2 cellular contexts compared by ENCODE assay signal in the genomic region with DNA sequence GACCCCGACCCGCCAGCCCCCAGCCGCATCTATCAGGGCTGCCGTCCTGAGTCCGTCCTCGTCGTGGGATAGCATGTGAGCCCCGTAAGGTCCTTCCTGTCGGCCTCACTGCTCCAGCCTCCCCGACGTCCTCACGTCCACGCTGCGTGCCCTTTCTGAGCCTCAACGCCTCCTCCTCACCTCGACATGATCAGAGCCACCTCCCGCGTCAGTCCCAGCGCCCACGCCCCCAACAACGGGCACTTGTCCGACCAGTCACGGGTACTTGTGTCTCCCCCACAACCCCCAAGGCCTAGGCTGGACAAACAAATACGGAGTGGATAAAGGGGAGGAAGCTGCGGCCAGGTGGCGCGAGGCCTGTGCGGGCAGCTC.
TF ChIP-seq lines count a peak whose summit lies in the region.

No MANE protein-coding gene starts in this region.

TF ChIP-seq in SK-N-SH, 30 proteins besides CTCF, POLR2A, EP300 and RAD21 (continues in another document):
- TF ChIP-seq TCF12 (IDR thresholded peaks at IDR 0.05) (no peak), MEF2A (IDR thresholded peaks at IDR 0.05; ENCODE audit: borderline replicate concordance, low read depth) (no peak), GABPA (IDR thresholded peaks at IDR 0.05; ENCODE audit: low read depth) (no peak), YY1 (IDR thresholded peaks at IDR 0.05; ENCODE audit: low read depth) (no peak), MXI1 (IDR thresholded peaks at IDR 0.05; ENCODE audit: low read depth, low read length) (0 out of 2 replicates have a peak, but pooled peaks have one; percentile 16), FOXM1 (IDR thresholded peaks at IDR 0.05; ENCODE audit: low read depth) (no peak), GATA2 (CRISPR knock-in tag; IDR thresholded peaks at IDR 0.05) (no peak), TEAD4 (IDR thresholded peaks at IDR 0.05; ENCODE audit: borderline replicate concordance, insufficient read depth) (no peak), RCOR1 (IDR thresholded peaks at IDR 0.05; ENCODE audit: low read length) (no peak), JUND (IDR thresholded peaks at IDR 0.05) (no peak), NFIC (IDR thresholded peaks at IDR 0.05; ENCODE audit: borderline replicate concordance) (no peak), CHD2 (IDR thresholded peaks at IDR 0.05; ENCODE audit: low read length, partially characterized antibody) (no peak)
- TF ChIP-seq, protein P1, sequence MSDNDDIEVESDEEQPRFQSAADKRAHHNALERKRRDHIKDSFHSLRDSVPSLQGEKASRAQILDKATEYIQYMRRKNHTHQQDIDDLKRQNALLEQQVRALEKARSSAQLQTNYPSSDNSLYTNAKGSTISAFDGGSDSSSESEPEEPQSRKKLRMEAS (IDR thresholded peaks at IDR 0.05; ENCODE audit: low read depth) = peak; percentile 76
- TF ChIP-seq, protein P2, sequence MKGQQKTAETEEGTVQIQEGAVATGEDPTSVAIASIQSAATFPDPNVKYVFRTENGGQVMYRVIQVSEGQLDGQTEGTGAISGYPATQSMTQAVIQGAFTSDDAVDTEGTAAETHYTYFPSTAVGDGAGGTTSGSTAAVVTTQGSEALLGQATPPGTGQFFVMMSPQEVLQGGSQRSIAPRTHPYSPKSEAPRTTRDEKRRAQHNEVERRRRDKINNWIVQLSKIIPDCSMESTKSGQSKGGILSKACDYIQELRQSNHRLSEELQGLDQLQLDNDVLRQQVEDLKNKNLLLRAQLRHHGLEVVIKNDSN (IDR thresholded peaks at IDR 0.05; ENCODE audit: borderline replicate concordance, low read depth) = no peak
- TF ChIP-seq, protein P3, sequence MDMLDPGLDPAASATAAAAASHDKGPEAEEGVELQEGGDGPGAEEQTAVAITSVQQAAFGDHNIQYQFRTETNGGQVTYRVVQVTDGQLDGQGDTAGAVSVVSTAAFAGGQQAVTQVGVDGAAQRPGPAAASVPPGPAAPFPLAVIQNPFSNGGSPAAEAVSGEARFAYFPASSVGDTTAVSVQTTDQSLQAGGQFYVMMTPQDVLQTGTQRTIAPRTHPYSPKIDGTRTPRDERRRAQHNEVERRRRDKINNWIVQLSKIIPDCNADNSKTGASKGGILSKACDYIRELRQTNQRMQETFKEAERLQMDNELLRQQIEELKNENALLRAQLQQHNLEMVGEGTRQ (IDR thresholded peaks at IDR 0.05; ENCODE audit: borderline replicate concordance, low read depth, low read length) = no peak
- TF ChIP-seq, protein P4, sequence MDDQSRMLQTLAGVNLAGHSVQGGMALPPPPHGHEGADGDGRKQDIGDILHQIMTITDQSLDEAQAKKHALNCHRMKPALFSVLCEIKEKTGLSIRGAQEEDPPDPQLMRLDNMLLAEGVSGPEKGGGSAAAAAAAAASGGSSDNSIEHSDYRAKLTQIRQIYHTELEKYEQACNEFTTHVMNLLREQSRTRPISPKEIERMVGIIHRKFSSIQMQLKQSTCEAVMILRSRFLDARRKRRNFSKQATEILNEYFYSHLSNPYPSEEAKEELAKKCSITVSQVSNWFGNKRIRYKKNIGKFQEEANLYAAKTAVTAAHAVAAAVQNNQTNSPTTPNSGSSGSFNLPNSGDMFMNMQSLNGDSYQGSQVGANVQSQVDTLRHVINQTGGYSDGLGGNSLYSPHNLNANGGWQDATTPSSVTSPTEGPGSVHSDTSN (IDR thresholded peaks at IDR 0.05) = no peak
- TF ChIP-seq, protein P5, sequence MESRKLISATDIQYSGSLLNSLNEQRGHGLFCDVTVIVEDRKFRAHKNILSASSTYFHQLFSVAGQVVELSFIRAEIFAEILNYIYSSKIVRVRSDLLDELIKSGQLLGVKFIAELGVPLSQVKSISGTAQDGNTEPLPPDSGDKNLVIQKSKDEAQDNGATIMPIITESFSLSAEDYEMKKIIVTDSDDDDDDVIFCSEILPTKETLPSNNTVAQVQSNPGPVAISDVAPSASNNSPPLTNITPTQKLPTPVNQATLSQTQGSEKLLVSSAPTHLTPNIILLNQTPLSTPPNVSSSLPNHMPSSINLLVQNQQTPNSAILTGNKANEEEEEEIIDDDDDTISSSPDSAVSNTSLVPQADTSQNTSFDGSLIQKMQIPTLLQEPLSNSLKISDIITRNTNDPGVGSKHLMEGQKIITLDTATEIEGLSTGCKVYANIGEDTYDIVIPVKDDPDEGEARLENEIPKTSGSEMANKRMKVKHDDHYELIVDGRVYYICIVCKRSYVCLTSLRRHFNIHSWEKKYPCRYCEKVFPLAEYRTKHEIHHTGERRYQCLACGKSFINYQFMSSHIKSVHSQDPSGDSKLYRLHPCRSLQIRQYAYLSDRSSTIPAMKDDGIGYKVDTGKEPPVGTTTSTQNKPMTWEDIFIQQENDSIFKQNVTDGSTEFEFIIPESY (IDR thresholded peaks at IDR 0.05; ENCODE audit: borderline replicate concordance, low read depth) = no peak
- TF ChIP-seq, protein P6, sequence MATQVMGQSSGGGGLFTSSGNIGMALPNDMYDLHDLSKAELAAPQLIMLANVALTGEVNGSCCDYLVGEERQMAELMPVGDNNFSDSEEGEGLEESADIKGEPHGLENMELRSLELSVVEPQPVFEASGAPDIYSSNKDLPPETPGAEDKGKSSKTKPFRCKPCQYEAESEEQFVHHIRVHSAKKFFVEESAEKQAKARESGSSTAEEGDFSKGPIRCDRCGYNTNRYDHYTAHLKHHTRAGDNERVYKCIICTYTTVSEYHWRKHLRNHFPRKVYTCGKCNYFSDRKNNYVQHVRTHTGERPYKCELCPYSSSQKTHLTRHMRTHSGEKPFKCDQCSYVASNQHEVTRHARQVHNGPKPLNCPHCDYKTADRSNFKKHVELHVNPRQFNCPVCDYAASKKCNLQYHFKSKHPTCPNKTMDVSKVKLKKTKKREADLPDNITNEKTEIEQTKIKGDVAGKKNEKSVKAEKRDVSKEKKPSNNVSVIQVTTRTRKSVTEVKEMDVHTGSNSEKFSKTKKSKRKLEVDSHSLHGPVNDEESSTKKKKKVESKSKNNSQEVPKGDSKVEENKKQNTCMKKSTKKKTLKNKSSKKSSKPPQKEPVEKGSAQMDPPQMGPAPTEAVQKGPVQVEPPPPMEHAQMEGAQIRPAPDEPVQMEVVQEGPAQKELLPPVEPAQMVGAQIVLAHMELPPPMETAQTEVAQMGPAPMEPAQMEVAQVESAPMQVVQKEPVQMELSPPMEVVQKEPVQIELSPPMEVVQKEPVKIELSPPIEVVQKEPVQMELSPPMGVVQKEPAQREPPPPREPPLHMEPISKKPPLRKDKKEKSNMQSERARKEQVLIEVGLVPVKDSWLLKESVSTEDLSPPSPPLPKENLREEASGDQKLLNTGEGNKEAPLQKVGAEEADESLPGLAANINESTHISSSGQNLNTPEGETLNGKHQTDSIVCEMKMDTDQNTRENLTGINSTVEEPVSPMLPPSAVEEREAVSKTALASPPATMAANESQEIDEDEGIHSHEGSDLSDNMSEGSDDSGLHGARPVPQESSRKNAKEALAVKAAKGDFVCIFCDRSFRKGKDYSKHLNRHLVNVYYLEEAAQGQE (IDR thresholded peaks at IDR 0.05; ENCODE audit: low read depth, low read length) = no peak

TF ChIP-seq in HepG2, 621 proteins besides CTCF, POLR2A, EP300 and RAD21 (continues in another document):
- TF ChIP-seq ZSCAN22 (CRISPR knock-in tag; IDR thresholded peaks at IDR 0.05) (no peak), ZNF230 (CRISPR knock-in tag; IDR thresholded peaks at IDR 0.05) (no peak), GTF2F1 (IDR thresholded peaks at IDR 0.05; ENCODE audit: low read length) (no peak), SNAI1 (CRISPR knock-in tag; IDR thresholded peaks at IDR 0.05; ENCODE audit: borderline replicate concordance) (0 out of 2 replicates have a peak, but pooled peaks have one; percentile 22), MBD4 (IDR thresholded peaks at IDR 0.05; ENCODE audit: borderline replicate concordance, low read length) (no peak), ZNF432 (CRISPR knock-in tag; IDR thresholded peaks at IDR 0.05; ENCODE audit: borderline replicate concordance) (no peak), FOXM1 (CRISPR knock-in tag; IDR thresholded peaks at IDR 0.05) (no peak), NKX3-1 (CRISPR knock-in tag; IDR thresholded peaks at IDR 0.05) (no peak), ZNF235 (CRISPR knock-in tag; IDR thresholded peaks at IDR 0.05; ENCODE audit: borderline replicate concordance) (no peak), ZNF567 (CRISPR knock-in tag; IDR thresholded peaks at IDR 0.05; ENCODE audit: borderline replicate concordance) (no peak), MTF1 (CRISPR knock-in tag; IDR thresholded peaks at IDR 0.05) (0 out of 2 replicates have a peak, but pooled peaks have one; percentile 4), TSC22D2 (CRISPR knock-in tag; IDR thresholded peaks at IDR 0.05; ENCODE audit: borderline replicate concordance) (no peak), ZSCAN20 (CRISPR knock-in tag; IDR thresholded peaks at IDR 0.05; ENCODE audit: borderline replicate concordance) (no peak), ADNP (CRISPR knock-in tag; IDR thresholded peaks at IDR 0.05) (no peak), KDM3A (CRISPR knock-in tag; IDR thresholded peaks at IDR 0.05; ENCODE audit: low read depth) (no peak), ZNF317 (CRISPR knock-in tag; IDR thresholded peaks at IDR 0.05) (no peak), ZNF33B (CRISPR knock-in tag; IDR thresholded peaks at IDR 0.05) (0 out of 2 replicates have a peak, but pooled peaks have one; percentile 2), PHF8 (CRISPR knock-in tag; IDR thresholded peaks at IDR 0.05) (no peak), PHF21A (CRISPR knock-in tag; IDR thresholded peaks at IDR 0.05) (no peak), HDAC1 (CRISPR knock-in tag; IDR thresholded peaks at IDR 0.05) (no peak; the same call in 1 of the 2 replicates), JUNB (CRISPR knock-in tag; IDR thresholded peaks at IDR 0.05; ENCODE audit: borderline replicate concordance) (no peak)
- TF ChIP-seq, protein P7, sequence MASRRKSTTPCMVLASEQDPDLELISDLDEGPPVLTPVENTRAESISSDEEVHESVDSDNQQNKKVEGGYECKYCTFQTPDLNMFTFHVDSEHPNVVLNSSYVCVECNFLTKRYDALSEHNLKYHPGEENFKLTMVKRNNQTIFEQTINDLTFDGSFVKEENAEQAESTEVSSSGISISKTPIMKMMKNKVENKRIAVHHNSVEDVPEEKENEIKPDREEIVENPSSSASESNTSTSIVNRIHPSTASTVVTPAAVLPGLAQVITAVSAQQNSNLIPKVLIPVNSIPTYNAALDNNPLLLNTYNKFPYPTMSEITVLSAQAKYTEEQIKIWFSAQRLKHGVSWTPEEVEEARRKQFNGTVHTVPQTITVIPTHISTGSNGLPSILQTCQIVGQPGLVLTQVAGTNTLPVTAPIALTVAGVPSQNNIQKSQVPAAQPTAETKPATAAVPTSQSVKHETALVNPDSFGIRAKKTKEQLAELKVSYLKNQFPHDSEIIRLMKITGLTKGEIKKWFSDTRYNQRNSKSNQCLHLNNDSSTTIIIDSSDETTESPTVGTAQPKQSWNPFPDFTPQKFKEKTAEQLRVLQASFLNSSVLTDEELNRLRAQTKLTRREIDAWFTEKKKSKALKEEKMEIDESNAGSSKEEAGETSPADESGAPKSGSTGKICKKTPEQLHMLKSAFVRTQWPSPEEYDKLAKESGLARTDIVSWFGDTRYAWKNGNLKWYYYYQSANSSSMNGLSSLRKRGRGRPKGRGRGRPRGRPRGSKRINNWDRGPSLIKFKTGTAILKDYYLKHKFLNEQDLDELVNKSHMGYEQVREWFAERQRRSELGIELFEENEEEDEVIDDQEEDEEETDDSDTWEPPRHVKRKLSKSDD (CRISPR knock-in tag; IDR thresholded peaks at IDR 0.05; ENCODE audit: low read depth) = no peak
- TF ChIP-seq, protein P8, sequence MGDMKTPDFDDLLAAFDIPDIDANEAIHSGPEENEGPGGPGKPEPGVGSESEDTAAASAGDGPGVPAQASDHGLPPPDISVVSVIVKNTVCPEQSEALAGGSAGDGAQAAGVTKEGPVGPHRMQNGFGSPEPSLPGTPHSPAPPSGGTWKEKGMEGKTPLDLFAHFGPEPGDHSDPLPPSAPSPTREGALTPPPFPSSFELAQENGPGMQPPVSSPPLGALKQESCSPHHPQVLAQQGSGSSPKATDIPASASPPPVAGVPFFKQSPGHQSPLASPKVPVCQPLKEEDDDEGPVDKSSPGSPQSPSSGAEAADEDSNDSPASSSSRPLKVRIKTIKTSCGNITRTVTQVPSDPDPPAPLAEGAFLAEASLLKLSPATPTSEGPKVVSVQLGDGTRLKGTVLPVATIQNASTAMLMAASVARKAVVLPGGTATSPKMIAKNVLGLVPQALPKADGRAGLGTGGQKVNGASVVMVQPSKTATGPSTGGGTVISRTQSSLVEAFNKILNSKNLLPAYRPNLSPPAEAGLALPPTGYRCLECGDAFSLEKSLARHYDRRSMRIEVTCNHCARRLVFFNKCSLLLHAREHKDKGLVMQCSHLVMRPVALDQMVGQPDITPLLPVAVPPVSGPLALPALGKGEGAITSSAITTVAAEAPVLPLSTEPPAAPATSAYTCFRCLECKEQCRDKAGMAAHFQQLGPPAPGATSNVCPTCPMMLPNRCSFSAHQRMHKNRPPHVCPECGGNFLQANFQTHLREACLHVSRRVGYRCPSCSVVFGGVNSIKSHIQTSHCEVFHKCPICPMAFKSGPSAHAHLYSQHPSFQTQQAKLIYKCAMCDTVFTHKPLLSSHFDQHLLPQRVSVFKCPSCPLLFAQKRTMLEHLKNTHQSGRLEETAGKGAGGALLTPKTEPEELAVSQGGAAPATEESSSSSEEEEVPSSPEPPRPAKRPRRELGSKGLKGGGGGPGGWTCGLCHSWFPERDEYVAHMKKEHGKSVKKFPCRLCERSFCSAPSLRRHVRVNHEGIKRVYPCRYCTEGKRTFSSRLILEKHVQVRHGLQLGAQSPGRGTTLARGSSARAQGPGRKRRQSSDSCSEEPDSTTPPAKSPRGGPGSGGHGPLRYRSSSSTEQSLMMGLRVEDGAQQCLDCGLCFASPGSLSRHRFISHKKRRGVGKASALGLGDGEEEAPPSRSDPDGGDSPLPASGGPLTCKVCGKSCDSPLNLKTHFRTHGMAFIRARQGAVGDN (CRISPR knock-in tag; IDR thresholded peaks at IDR 0.05) = no peak; the same call in 1 of the 2 replicates
- TF ChIP-seq, protein P9, sequence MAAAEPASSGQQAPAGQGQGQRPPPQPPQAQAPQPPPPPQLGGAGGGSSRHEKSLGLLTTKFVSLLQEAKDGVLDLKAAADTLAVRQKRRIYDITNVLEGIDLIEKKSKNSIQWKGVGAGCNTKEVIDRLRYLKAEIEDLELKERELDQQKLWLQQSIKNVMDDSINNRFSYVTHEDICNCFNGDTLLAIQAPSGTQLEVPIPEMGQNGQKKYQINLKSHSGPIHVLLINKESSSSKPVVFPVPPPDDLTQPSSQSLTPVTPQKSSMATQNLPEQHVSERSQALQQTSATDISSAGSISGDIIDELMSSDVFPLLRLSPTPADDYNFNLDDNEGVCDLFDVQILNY (CRISPR knock-in tag; conservative IDR thresholded peaks at IDR 0.05) = 0 out of 2 replicates have a peak, but pooled peaks have one; percentile 13
